Comparison of ENCODE assay signal across 20 cellular contexts in the genomic region with DNA sequence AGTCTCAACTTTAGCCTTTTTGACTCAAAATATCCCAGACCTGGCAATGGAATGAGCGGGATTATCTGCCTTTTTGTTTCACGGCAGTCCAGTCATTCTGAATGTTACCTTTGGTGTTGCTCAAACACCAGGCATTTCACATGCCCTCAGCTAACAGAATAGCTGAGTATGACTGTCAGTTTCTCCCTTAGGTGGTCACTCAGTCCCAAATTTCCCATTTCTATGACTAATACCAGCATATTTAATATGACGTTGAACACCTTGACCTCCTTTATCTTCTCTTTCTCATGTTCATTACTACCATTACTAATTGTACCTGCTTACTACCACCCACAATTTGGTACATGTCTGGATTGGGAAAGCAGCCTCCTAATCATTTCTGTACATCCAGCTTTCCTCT.
DNase-seq lines count a peak whose midpoint lies in the region; ATAC-seq, FAIRE-seq and TF ChIP-seq lines count a peak whose summit lies in the region.
"Had no signal": no experiment of that assay in that cellular context is flagged by ENCODE, and none has a peak within 500 bp of the region (broad histone marks: within the 10 kb centered on the region; RNA-seq: fewer than 3 reads in every experiment).

No MANE protein-coding gene starts in this region.

- H3K36me3 ChIP-seq in RWPE2 (ENCODE audit: low read depth) (no peaks in the 10 kb centered on the region), esophagus muscularis mucosa (no peaks in the 10 kb centered on the region), smooth muscle cell (ENCODE audit: low read depth) (no peaks in the 10 kb centered on the region), upper lobe of left lung (no peaks in the 10 kb centered on the region), small intestine (ENCODE audit: control insufficient read depth in 2 of 2, insufficient read depth in 2 of 2, low read length in 2 of 2) (no peaks in the 10 kb centered on the region)

- H3K27me3 ChIP-seq in RWPE2 (ENCODE audit: insufficient read depth, poor library complexity, severe bottlenecking) (no peaks in the 10 kb centered on the region), esophagus muscularis mucosa (no peaks in the 10 kb centered on the region), smooth muscle cell (ENCODE audit: low read depth) (no peaks in the 10 kb centered on the region), upper lobe of left lung (no peaks in the 10 kb centered on the region), small intestine (ENCODE audit: control insufficient read depth in 2 of 2, insufficient read depth in 2 of 2, low read length in 2 of 2) (no peaks in the 10 kb centered on the region)

- TF ChIP-seq POLR2A in esophagus muscularis mucosa (IDR thresholded peaks at IDR 0.05; ENCODE audit: low read depth) (no peak), upper lobe of left lung (IDR thresholded peaks at IDR 0.05) (no peak)

- 90% methylated on average over 3 of the region's 3 CpGs for WGBS in esophagus muscularis mucosa
- 64% methylated on average over 3 of the region's 3 CpGs for WGBS in smooth muscle cell (ENCODE audit: low lambda C conversion rate)
- 98% methylated on average over 3 of the region's 3 CpGs for WGBS in upper lobe of left lung, 2 donors
- 85 to 94% (median 90%) methylated on average over 3 of the region's 3 CpGs for WGBS in small intestine, 3 donors

- H3K9ac ChIP-seq in smooth muscle cell (ENCODE audit: low read depth), result no peak overlapping the region

- peak overlapping the region; percentile 21 for H3K4me2 ChIP-seq in smooth muscle cell

- peaks cover 25% of the 10 kb centered on the region for H3K4me1 ChIP-seq in RWPE2 (ENCODE audit: insufficient read depth, poor library complexity, severe bottlenecking)
- H3K4me1 ChIP-seq in esophagus muscularis mucosa, result peaks cover 0 to 13% (median 0%) of the 10 kb centered on the region in 4 donors
- peaks cover 12% of the 10 kb centered on the region for H3K4me1 ChIP-seq in smooth muscle cell (ENCODE audit: low read depth)
- H3K4me1 ChIP-seq in upper lobe of left lung, result peaks cover 0 to 9% (median 4%) of the 10 kb centered on the region in 4 donors
- no peaks in the 10 kb centered on the region for H3K4me1 ChIP-seq in small intestine (ENCODE audit: control insufficient read depth in 2 of 2, insufficient read depth in 1 of 2, low read depth in 1 of 2, low read length in 1 of 2)

- H3K4me3 ChIP-seq in RWPE2 (ENCODE audit: severe bottlenecking) (no peak overlapping the region), esophagus muscularis mucosa (no peak overlapping the region), smooth muscle cell (no peak overlapping the region), upper lobe of left lung (no peak overlapping the region), small intestine (ENCODE audit: low read depth in 1 of 2, low read length in 2 of 2) (no peak overlapping the region)

- DNase-seq in GM18507 (ENCODE audit: extremely low spot score, insufficient read length, low read depth), result no peak
- no peak for DNase-seq in RWPE2 (ENCODE audit: low spot score)
- DNase-seq in esophagus muscularis mucosa (ENCODE audit: extremely low spot score), result no peak
- no peak for DNase-seq in smooth muscle cell (lab: John Stamatoyannopoulos, UW; ENCODE audit: unreplicated experiment)
- DNase-seq in upper lobe of left lung, result no peak
- DNase-seq in cerebellar nuclear complex (lab: John Stamatoyannopoulos, UW), result no peak
- no peak for DNase-seq in small intestine
- DNase-seq: activated naive CD4-positive, alpha-beta T cell; foreskin melanocyte; IMR-90; midbrain; NCI-H1417 treated with DMSO at 0.1 percent for 48 hours; NCI-H524 treated with DMSO at 0.1 percent for 48 hours; SIG-M5 had no signal

- intact Hi-C loops in esophagus muscularis mucosa (cut with DNase I), result no loop called here

- no peak overlapping the region for H2AFZ ChIP-seq in smooth muscle cell (ENCODE audit: low read depth)

- no peaks in the 10 kb centered on the region for H4K20me1 ChIP-seq in smooth muscle cell (ENCODE audit: low read depth)

- H3K79me2 ChIP-seq in smooth muscle cell (ENCODE audit: low read depth), result no peaks in the 10 kb centered on the region

- ATAC-seq in RWPE2 (ENCODE audit: low read depth) (peak; percentile 79), HG03457 (IDR thresholded peaks at IDR 0.05; ENCODE audit: unreplicated experiment) (no peak), upper lobe of left lung (ENCODE audit: low FRiP score in 2 of 2) (no peak)

- TF ChIP-seq EP300 in esophagus muscularis mucosa (IDR thresholded peaks at IDR 0.05) (no peak), upper lobe of left lung (IDR thresholded peaks at IDR 0.05) (no peak)

- no peak for TF ChIP-seq CTCF in RWPE2 (IDR thresholded peaks at IDR 0.05; ENCODE audit: poor library complexity, severe bottlenecking)
- TF ChIP-seq CTCF in esophagus muscularis mucosa (IDR thresholded peaks at IDR 0.05), result no peak
- no peak for TF ChIP-seq CTCF in smooth muscle cell (IDR thresholded peaks at IDR 0.05; ENCODE audit: borderline replicate concordance, insufficient read depth, poor library complexity, severe bottlenecking)
- no peak for TF ChIP-seq CTCF in upper lobe of left lung (IDR thresholded peaks at IDR 0.05)

- H3K9me3 ChIP-seq in RWPE2 (ENCODE audit: severe bottlenecking) (no peaks in the 10 kb centered on the region), esophagus muscularis mucosa (peaks cover 0 to 26% (median 14%) of the 10 kb centered on the region in 4 donors), smooth muscle cell (replicated peaks; ENCODE audit: low read depth) (peaks cover 3% of the 10 kb centered on the region), upper lobe of left lung (peaks cover 0 to 14% (median 9%) of the 10 kb centered on the region in 4 donors), small intestine (ENCODE audit: control insufficient read depth, low read depth) (no peaks in the 10 kb centered on the region)

- FAIRE-seq in GM18507 (lab: Jason Lieb, UNC) (peak; percentile 73), small intestine (lab: Jason Lieb, UNC) (no peak)
- FAIRE-seq: astrocyte, colon, endometrium, H54 had no signal

- peak overlapping the region; percentile 98 for H3K27ac ChIP-seq in RWPE2 (ENCODE audit: poor library complexity, severe bottlenecking)
- peak overlapping the region in 3 of 4 donors; percentile 48 to 63 (median 48) for H3K27ac ChIP-seq in esophagus muscularis mucosa (replicated peaks in 1 of 4)
- peak overlapping the region; percentile 64 for H3K27ac ChIP-seq in smooth muscle cell (ENCODE audit: low read depth)
- H3K27ac ChIP-seq in upper lobe of left lung, result no peak overlapping the region
- H3K27ac ChIP-seq in small intestine (ENCODE audit: low read depth in 1 of 2, low read length in 1 of 2), result no peak overlapping the region
- H3K27ac ChIP-seq: VCaP had no signal

- H3F3A ChIP-seq in smooth muscle cell (ENCODE audit: low read depth), result no peaks in the 10 kb centered on the region

Comparison
In these comparisons a context has a peak if more than half of its experiments do, and no peak if none do; other contexts are left out.
1. H3K27ac ChIP-seq: peak in RWPE2 (single experiment), esophagus muscularis mucosa (3 of 4) and smooth muscle cell (single experiment); none in upper lobe of left lung (0 of 4) and small intestine (0 of 2).